In genomic region chr10:129417164-129417563, GRCh38 we compare ENCODE assay signal across 18 cellular contexts. TPM values are rescaled to one million over a fixed set of nuclear protein-coding genes. Genes with fewer than 3 reads are reported as not detected.
DNase-seq lines count a peak whose midpoint lies in the region; ATAC-seq and TF ChIP-seq lines count a peak whose summit lies in the region.
"Had no signal": no experiment of that assay in that cellular context is flagged by ENCODE, and none has a peak within 500 bp of the region (broad histone marks: within the 10 kb centered on the region; RNA-seq: fewer than 3 reads in every experiment).

No MANE protein-coding gene starts in this region.

- ATAC-seq in left lung, result peak; percentile 29
- no peak for ATAC-seq in GM23338
- no peak for ATAC-seq in stimulated activated memory B cell treated with anti-CD40 and anti-IgM and Interleukin-4, amounts not matched to agents 10 μg/mL and 1 μg/mL and 100 μg/mL, for 72 hours
- ATAC-seq: left colon, SK-N-SH treated with all-trans-retinoic acid at 6 μM for 48 hours had no signal

- intact Hi-C loops in left lung (cut with DNase I), result no loop called here

- no peaks in the 10 kb centered on the region for H3K9me3 Mint-ChIP-seq in GM23338
- no peaks in the 10 kb centered on the region for H3K9me3 Mint-ChIP-seq in stimulated activated memory B cell treated with anti-CD40 and anti-IgM and Interleukin-4, amounts not matched to agents 10 μg/mL and 1 μg/mL and 100 μg/mL, for 72 hours
- H3K9me3 Mint-ChIP-seq: stimulated activated naive CD8-positive, alpha-beta T cell treated with anti-CD3 and anti-CD28 coated beads, Interleukin-15, Interleukin-2, amounts not matched to agents 100 ng/mL and 50 ng/mL, for 24 hours had no signal

- H3K4me1 Mint-ChIP-seq in GM23338, result peaks cover 13% of the 10 kb centered on the region
- H3K4me1 Mint-ChIP-seq in stimulated activated memory B cell treated with anti-CD40 and anti-IgM and Interleukin-4, amounts not matched to agents 10 μg/mL and 1 μg/mL and 100 μg/mL, for 72 hours, result no peaks in the 10 kb centered on the region

- no peaks in the 10 kb centered on the region; the same call in 2 of the 3 replicates for H3K36me3 Mint-ChIP-seq in GM23338 (ENCODE audit: low read depth)
- H3K36me3 Mint-ChIP-seq in stimulated activated memory B cell treated with anti-CD40 and anti-IgM and Interleukin-4, amounts not matched to agents 10 μg/mL and 1 μg/mL and 100 μg/mL, for 72 hours, result no peaks in the 10 kb centered on the region

- no peaks in the 10 kb centered on the region for H4K20me1 ChIP-seq in GM23338 (replicated peaks; ENCODE audit: insufficient read depth)

- no peaks in the 10 kb centered on the region for H3K9me3 ChIP-seq in left lung
- H3K9me3 ChIP-seq: uterus had no signal

- H3K4me3 Mint-ChIP-seq in GM23338, result no peak overlapping the region
- H3K4me3 Mint-ChIP-seq in stimulated activated memory B cell treated with anti-CD40 and anti-IgM and Interleukin-4, amounts not matched to agents 10 μg/mL and 1 μg/mL and 100 μg/mL, for 72 hours, result no peak overlapping the region
- H3K4me3 Mint-ChIP-seq: stimulated activated naive CD8-positive, alpha-beta T cell treated with anti-CD3 and anti-CD28 coated beads, Interleukin-15, Interleukin-2, amounts not matched to agents 100 ng/mL and 50 ng/mL, for 24 hours had no signal

- no peak overlapping the region for H3K27ac Mint-ChIP-seq in GM23338
- no peak overlapping the region for H3K27ac Mint-ChIP-seq in stimulated activated memory B cell treated with anti-CD40 and anti-IgM and Interleukin-4, amounts not matched to agents 10 μg/mL and 1 μg/mL and 100 μg/mL, for 72 hours
- H3K27ac Mint-ChIP-seq: stimulated activated naive CD8-positive, alpha-beta T cell treated with anti-CD3 and anti-CD28 coated beads, Interleukin-15, Interleukin-2, amounts not matched to agents 100 ng/mL and 50 ng/mL, for 24 hours had no signal

- DNase-seq in AG08395 (ENCODE audit: low spot score), result peak; percentile 66
- DNase-seq in GM03348 (ENCODE audit: low spot score), result peak; percentile 47
- peak; percentile 32 for DNase-seq in SW480 (ENCODE audit: low spot score)
- no peak for DNase-seq in left lung
- no peak for DNase-seq in GM23338 (ENCODE audit: low spot score)
- DNase-seq in mesenteric fat pad (ENCODE audit: low spot score), result no peak
- no peak for DNase-seq in cerebellum (ENCODE audit: low spot score)
- DNase-seq: activated CD4-positive, alpha-beta T cell treated with anti-CD3 and anti-CD28 coated beads, Interleukin-2, amount 50 U/mL, for 48 hours; amniotic stem cell; left colon; NCI-H146 had no signal

- H3K4me2 ChIP-seq in GM23338, result no peak overlapping the region
- H3K4me2 ChIP-seq: hepatocyte had no signal

- H3F3A ChIP-seq in GM23338 (replicated peaks; ENCODE audit: low read depth), result no peaks in the 10 kb centered on the region

- TF ChIP-seq CTCF in left lung (IDR thresholded peaks at IDR 0.05) (no peak), GM23338 (conservative IDR thresholded peaks at IDR 0.05; ENCODE audit: low read depth in 2 of 2) (no peak)

- no peaks in the 10 kb centered on the region for H3K36me3 ChIP-seq in left lung
- no peaks in the 10 kb centered on the region for H3K36me3 ChIP-seq in GM23338 (ENCODE audit: insufficient read depth)
- H3K36me3 ChIP-seq: uterus had no signal

- peaks cover 0 to 10% of the 10 kb centered on the region in 2 donors for H3K27me3 ChIP-seq in left lung
- H3K27me3 ChIP-seq in GM23338 (ENCODE audit: insufficient read depth), result no peaks in the 10 kb centered on the region
- H3K27me3 ChIP-seq: uterus had no signal

- H3K4me3 ChIP-seq in left lung (no peak overlapping the region), GM23338 (no peak overlapping the region)
- H3K4me3 ChIP-seq: hepatocyte, uterus had no signal

- no peaks in the 10 kb centered on the region for H3K79me2 ChIP-seq in GM23338 (replicated peaks; ENCODE audit: insufficient read depth)
- H3K79me2 ChIP-seq: hepatocyte had no signal

- H3K27me3 Mint-ChIP-seq in GM23338 (ENCODE audit: insufficient read depth, low read depth, poor library complexity), result peaks cover 3% of the 10 kb centered on the region
- H3K27me3 Mint-ChIP-seq in stimulated activated memory B cell treated with anti-CD40 and anti-IgM and Interleukin-4, amounts not matched to agents 10 μg/mL and 1 μg/mL and 100 μg/mL, for 72 hours, result no peaks in the 10 kb centered on the region

- no peaks in the 10 kb centered on the region for H3K4me1 ChIP-seq in left lung
- no peaks in the 10 kb centered on the region for H3K4me1 ChIP-seq in GM23338 (ENCODE audit: insufficient read depth)
- H3K4me1 ChIP-seq: uterus had no signal

- no peaks in the 10 kb centered on the region for H3K9me2 ChIP-seq in GM23338 (ENCODE audit: insufficient read depth)

- H2AFZ ChIP-seq in GM23338, result no peak overlapping the region
- H2AFZ ChIP-seq: hepatocyte had no signal

- H3K27ac ChIP-seq in left lung (no peak overlapping the region), GM23338 (ENCODE audit: low read depth) (no peak overlapping the region)
- H3K27ac ChIP-seq: epithelial cell of prostate, hepatocyte, HL-60 had no signal

TF ChIP-seq in GM23338, 12 proteins besides CTCF, POLR2A, EP300 and RAD21 (continues in another document):
- TF ChIP-seq ZNF462 (CRISPR knock-in tag; IDR thresholded peaks at IDR 0.05) (no peak), POLR2AphosphoS5 (IDR thresholded peaks at IDR 0.05; ENCODE audit: low read depth) (no peak), ETS1 (IDR thresholded peaks at IDR 0.05) (no peak), JUNB (IDR thresholded peaks at IDR 0.05; ENCODE audit: unreplicated experiment) (no peak)

RNA-seq across cellular contexts. Expression of gene MGMT, which starts 49.9 kb away (rescaled TPM):
- total RNA-seq in left lung (10 to 100 TPM; 14.3 to 18.0 TPM), mesenteric fat pad (15.8 TPM), cerebellum (16.6 TPM)
- total RNA-seq in GM23338 (2014; rRNA removed; shearing (Covaris generic)), result 19.3 and 21.9 TPM in 2 replicates
- 19.2 and 21.9 TPM in 2 replicates for polyA plus RNA-seq in GM23338 (2016; fragmentation: Nextera tagmentation; extraction: Ambion mirVana)

Comparison
In these comparisons a context has a peak if more than half of its experiments do, and no peak if none do; other contexts are left out.
1. DNase-seq: peak in AG08395 (single experiment), GM03348 (single experiment) and SW480 (single experiment); none in left lung (0 of 2), GM23338 (single experiment), mesenteric fat pad (single experiment) and cerebellum (single experiment).